Comparison of ENCODE assay signal across 8 cellular contexts in genomic region chr1:112390775-112391602, GRCh38. TPM values are rescaled to one million over a fixed set of nuclear protein-coding genes. Genes with fewer than 3 reads are reported as not detected.
DNase-seq lines count a peak whose midpoint lies in the region; ATAC-seq, FAIRE-seq and TF ChIP-seq lines count a peak whose summit lies in the region.

No MANE protein-coding gene starts in this region.

- WGBS in lower leg skin, 2 donors, result 3 to 4% methylated on average over 15 of the region's 15 CpGs

- peak overlapping the region in 57 of 59 donors; percentile 7 to 93 (median 75) for H3K27ac ChIP-seq in dorsolateral prefrontal cortex

- TF ChIP-seq CTCF in dorsolateral prefrontal cortex (IDR thresholded peaks at IDR 0.05 in 54 of 56, conservative IDR thresholded peaks at IDR 0.05 in 2 of 56; ENCODE audit: low read depth in 1 of 56, partially characterized antibody in 56 of 56), result peak; percentile 69 to 99 (median 94)
- TF ChIP-seq CTCF in lower leg skin (IDR thresholded peaks at IDR 0.05), result peak in 2 of 3 donors; percentile 56 to 85

- DNase-seq in AG20443 (ENCODE audit: low spot score) (peak; percentile 91), GM19239 (ENCODE audit: insufficient read length, low spot score) (peak; percentile 75), NCI-H748 treated with DMSO at 0.1 percent for 48 hours (lab: John Stamatoyannopoulos, UW) (peak; percentile 94), dorsolateral prefrontal cortex (peak; percentile 67 to 93 (median 88)), lower leg skin (ENCODE audit: low spot score in 2 of 2) (peak; percentile 96 to 98)
- peak; percentile 69 to 72 for DNase-seq in activated CD4-positive, alpha-beta T cell treated with anti-CD3 and anti-CD28 coated beads, Interleukin-2, amount 50 U/mL, for 4 hours
- DNase-seq in stimulated activated CD4-positive, alpha-beta T cell treated with anti-CD3 and anti-CD28 coated beads, Interleukin-4, amount 100 ng/mL, for 4 hours, result peak; percentile 67 to 74

- FAIRE-seq in GM19239 (lab: Jason Lieb, UNC), result peak; percentile 86

- peak; percentile 40 for ATAC-seq in HG03565 (IDR thresholded peaks at IDR 0.05; ENCODE audit: unreplicated experiment)

- no peak for TF ChIP-seq POLR2A in lower leg skin (IDR thresholded peaks at IDR 0.05)

- intact Hi-C loops in dorsolateral prefrontal cortex (cut with DNase I) (loop anchor here (1.0 to 10.0 kb wide), 4 partner anchors 75 to 416 kb away; no protein-coding TSS in a partner anchor), lower leg skin (cut with DNase I; ENCODE audit: low total_unique reads) (loop anchor here (2.0 to 10.0 kb wide), 3 partner anchors 76 to 316 kb away; partner anchors contain the start of genes CAPZA1, RHOC and ST7L)

- peak overlapping the region; percentile 24 to 70 (median 53) for H3K4me3 ChIP-seq in dorsolateral prefrontal cortex
- no peak overlapping the region for H3K4me3 ChIP-seq in lower leg skin (ENCODE audit: low read depth, poor library complexity, severe bottlenecking)

- H3K27me3 ChIP-seq in dorsolateral prefrontal cortex, result no peaks in the 10 kb centered on the region

RNA-seq across cellular contexts. Expression of gene CTTNBP2NL, which starts 5.0 kb away (rescaled TPM):
- total RNA-seq in dorsolateral prefrontal cortex, result 10 to 100 TPM; 24.0 to 48.1 (median 32.7) TPM
- total RNA-seq in lower leg skin, result 10 to 100 TPM; 53.5 to 66.6 (median 59.6) TPM
